19 cellular contexts compared by ENCODE assay signal in genomic region chr11:24556693-24557092, GRCh38.
"Had no signal": no experiment of that assay in that cellular context is flagged by ENCODE, and none has a peak within 500 bp of the region (broad histone marks: within the 10 kb centered on the region; RNA-seq: fewer than 3 reads in every experiment).

No MANE protein-coding gene starts in this region.

- DNase-seq: activated gamma-delta T cell treated with Interleukin-2 at 50 U/mL for 16 hours; activated T-cell treated with anti-CD3 and anti-CD28 coated beads, Interleukin-2, amount 50 U/mL, for 1 hour; aorta; caudate nucleus; effector CD4-positive, alpha-beta T cell; heart left ventricle; left ventricle myocardium superior; midbrain; natural killer cell; retina; sigmoid colon; stimulated activated CD4-positive, alpha-beta T cell treated with anti-CD3 and anti-CD28 coated beads, Interleukin-15, amount 100 ng/mL, for 24 hours; stomach had no signal

- ATAC-seq: activated naive CD4-positive, alpha-beta T cell treated with anti-CD3 and anti-CD28 coated beads, Interleukin-2, amount 50 U/mL, for 72 hours; heart left ventricle; left ventricle myocardium superior; natural killer cell; stimulated activated memory B cell treated with anti-CD40 and anti-IgM and Interleukin-4, amounts not matched to agents 10 μg/mL and 1 μg/mL and 100 μg/mL, for 72 hours; WTC11 had no signal

- H3K4me3 Mint-ChIP-seq: brain; dendritic cell treated with granulocyte-macrophage colony-stimulating factor and Interleukin-4, amounts not matched to agents 40 ng/mL and 50 ng/mL, for 4 days; natural killer cell; stimulated activated memory B cell treated with anti-CD40 and anti-IgM and Interleukin-4, amounts not matched to agents 10 μg/mL and 1 μg/mL and 100 μg/mL, for 72 hours; WTC11 had no signal

- H3K36me3 Mint-ChIP-seq: activated naive CD4-positive, alpha-beta T cell treated with anti-CD3 and anti-CD28 coated beads, Interleukin-2, amount 50 U/mL, for 72 hours; brain; natural killer cell; stimulated activated memory B cell treated with anti-CD40 and anti-IgM and Interleukin-4, amounts not matched to agents 10 μg/mL and 1 μg/mL and 100 μg/mL, for 72 hours; WTC11 had no signal

- H3K4me1 Mint-ChIP-seq: brain; natural killer cell; stimulated activated memory B cell treated with anti-CD40 and anti-IgM and Interleukin-4, amounts not matched to agents 10 μg/mL and 1 μg/mL and 100 μg/mL, for 72 hours had no signal

- H3K9me3 Mint-ChIP-seq: brain; dendritic cell treated with granulocyte-macrophage colony-stimulating factor and Interleukin-4, amounts not matched to agents 40 ng/mL and 50 ng/mL, for 4 days; WTC11 had no signal

- H3K27me3 Mint-ChIP-seq: dendritic cell treated with granulocyte-macrophage colony-stimulating factor and Interleukin-4, amounts not matched to agents 40 ng/mL and 50 ng/mL, for 4 days; progenitor cell of endocrine pancreas; stimulated activated memory B cell treated with anti-CD40 and anti-IgM and Interleukin-4, amounts not matched to agents 10 μg/mL and 1 μg/mL and 100 μg/mL, for 72 hours had no signal

- H3K27ac Mint-ChIP-seq: activated naive CD4-positive, alpha-beta T cell treated with anti-CD3 and anti-CD28 coated beads, Interleukin-2, amount 50 U/mL, for 72 hours; brain; dendritic cell treated with granulocyte-macrophage colony-stimulating factor and Interleukin-4, amounts not matched to agents 40 ng/mL and 50 ng/mL, for 4 days; natural killer cell; progenitor cell of endocrine pancreas; stimulated activated memory B cell treated with anti-CD40 and anti-IgM and Interleukin-4, amounts not matched to agents 10 μg/mL and 1 μg/mL and 100 μg/mL, for 72 hours; WTC11 had no signal
